25 cellular contexts compared by ENCODE assay signal in the genomic region with DNA sequence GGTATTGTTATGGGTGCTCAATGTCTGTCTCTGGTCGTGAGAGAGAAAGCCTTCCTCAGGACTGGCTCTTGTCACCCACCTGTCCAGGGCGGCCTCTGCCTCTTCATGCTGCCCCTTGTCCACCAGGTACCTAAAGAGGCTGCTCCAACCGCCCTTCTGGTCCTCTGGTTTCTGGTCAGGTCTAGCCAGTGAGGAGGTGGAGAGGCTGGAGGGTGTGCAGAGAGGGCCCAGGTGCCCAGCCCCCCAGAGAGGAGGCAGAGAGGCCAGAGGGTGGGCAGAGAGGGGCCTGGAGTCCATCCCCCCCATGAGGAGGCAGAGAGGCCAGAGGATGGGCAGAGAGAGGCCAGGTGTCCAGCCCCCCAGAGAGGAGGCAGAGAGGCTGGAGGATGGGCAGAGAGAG.
"Had no signal": no experiment of that assay in that cellular context is flagged by ENCODE, and none has a peak within 500 bp of the region (broad histone marks: within the 10 kb centered on the region; RNA-seq: fewer than 3 reads in every experiment).

No MANE protein-coding gene starts in this region.

- DNase-seq: naive B cell; naive thymus-derived CD8-positive, alpha-beta T cell; nephron progenitor cell; occipital lobe; right cardiac atrium; right lobe of liver; sigmoid colon; small intestine; stimulated activated CD4-positive, alpha-beta T cell treated with anti-CD3 and anti-CD28 coated beads, Interleukin-15, amount 100 ng/mL, for 24 hours; stimulated activated CD4-positive, alpha-beta T cell treated with anti-CD3 and anti-CD28 coated beads, Interleukin-2, amount 100 ng/mL, for 24 hours; stimulated activated CD4-positive, alpha-beta T cell treated with anti-CD3 and anti-CD28 coated beads, Interleukin-2, amount 100 ng/mL, for 48 hours; stimulated activated CD4-positive, alpha-beta T cell treated with anti-CD3 and anti-CD28 coated beads, Interleukin-4, amount 100 ng/mL, for 24 hours; stimulated activated naive B cell treated with anti-CD40 and anti-IgM and Interleukin-4, amounts not matched to agents 10 μg/mL and 1 μg/mL and 100 μg/mL, for 72 hours; stimulated activated naive CD4-positive, alpha-beta T cell treated with Interleukin-2 at 50 U/mL for 16 hours; stomach; thyroid gland; trophoblast cell had no signal

- H3K27me3 ChIP-seq: thyroid gland, tibial nerve, vagina had no signal

- H3K4me3 Mint-ChIP-seq: naive B cell; naive thymus-derived CD8-positive, alpha-beta T cell; natural killer cell treated with Interleukin-12 subunit alpha and Interleukin-12 subunit beta and Interleukin-15 and Interleukin-18, amount 100 ng/mL, for 72 hours; nephron progenitor cell; neural crest cell; stimulated activated effector memory CD8-positive, alpha-beta T cell treated with anti-CD3 and anti-CD28 coated beads, Interleukin-12 subunit alpha, Interleukin-12 subunit beta, amount 100 ng/mL, for 72 hours; stimulated activated naive B cell treated with anti-CD40 and anti-IgM and Interleukin-4, amounts not matched to agents 10 μg/mL and 1 μg/mL and 100 μg/mL, for 72 hours had no signal

- H3K9me3 ChIP-seq: pancreas, prostate gland, right lobe of liver, sigmoid colon, stomach, thoracic aorta, thyroid gland, tibial nerve, vagina had no signal

- H3K36me3 ChIP-seq: pancreas, prostate gland, right lobe of liver, sigmoid colon, stomach, thoracic aorta, thyroid gland, tibial nerve, vagina had no signal

- H3K9me3 Mint-ChIP-seq: naive B cell; naive thymus-derived CD8-positive, alpha-beta T cell; natural killer cell treated with Interleukin-12 subunit alpha and Interleukin-12 subunit beta and Interleukin-15 and Interleukin-18, amount 100 ng/mL, for 72 hours; nephron progenitor cell; neural crest cell; stimulated activated effector memory CD8-positive, alpha-beta T cell treated with anti-CD3 and anti-CD28 coated beads, Interleukin-12 subunit alpha, Interleukin-12 subunit beta, amount 100 ng/mL, for 72 hours; stimulated activated naive B cell treated with anti-CD40 and anti-IgM and Interleukin-4, amounts not matched to agents 10 μg/mL and 1 μg/mL and 100 μg/mL, for 72 hours had no signal

- H3K27ac ChIP-seq: pancreas, prostate gland, right lobe of liver, sigmoid colon, stomach, thoracic aorta, thyroid gland, tibial nerve, vagina had no signal

- H3K27ac Mint-ChIP-seq: naive B cell; naive thymus-derived CD8-positive, alpha-beta T cell; natural killer cell treated with Interleukin-12 subunit alpha and Interleukin-12 subunit beta and Interleukin-15 and Interleukin-18, amount 100 ng/mL, for 72 hours; nephron progenitor cell; stimulated activated effector memory CD8-positive, alpha-beta T cell treated with anti-CD3 and anti-CD28 coated beads, Interleukin-12 subunit alpha, Interleukin-12 subunit beta, amount 100 ng/mL, for 72 hours; stimulated activated naive B cell treated with anti-CD40 and anti-IgM and Interleukin-4, amounts not matched to agents 10 μg/mL and 1 μg/mL and 100 μg/mL, for 72 hours had no signal

- H3K36me3 Mint-ChIP-seq: naive B cell; naive thymus-derived CD8-positive, alpha-beta T cell; natural killer cell treated with Interleukin-12 subunit alpha and Interleukin-12 subunit beta and Interleukin-15 and Interleukin-18, amount 100 ng/mL, for 72 hours; stimulated activated effector memory CD8-positive, alpha-beta T cell treated with anti-CD3 and anti-CD28 coated beads, Interleukin-12 subunit alpha, Interleukin-12 subunit beta, amount 100 ng/mL, for 72 hours; stimulated activated naive B cell treated with anti-CD40 and anti-IgM and Interleukin-4, amounts not matched to agents 10 μg/mL and 1 μg/mL and 100 μg/mL, for 72 hours had no signal

- ATAC-seq: naive thymus-derived CD8-positive, alpha-beta T cell; pancreas; right cardiac atrium; stimulated activated naive B cell treated with anti-CD40 and anti-IgM and Interleukin-4, amounts not matched to agents 10 μg/mL and 1 μg/mL and 100 μg/mL, for 72 hours had no signal

- H3K4me3 ChIP-seq: pancreas, prostate gland, right lobe of liver, sigmoid colon, stomach, thoracic aorta, thyroid gland, tibial nerve, vagina had no signal

- H3K4me1 Mint-ChIP-seq: naive B cell; naive thymus-derived CD8-positive, alpha-beta T cell; nephron progenitor cell; stimulated activated effector memory CD8-positive, alpha-beta T cell treated with anti-CD3 and anti-CD28 coated beads, Interleukin-12 subunit alpha, Interleukin-12 subunit beta, amount 100 ng/mL, for 72 hours; stimulated activated naive B cell treated with anti-CD40 and anti-IgM and Interleukin-4, amounts not matched to agents 10 μg/mL and 1 μg/mL and 100 μg/mL, for 72 hours had no signal

- H3K27me3 Mint-ChIP-seq: natural killer cell treated with Interleukin-12 subunit alpha and Interleukin-12 subunit beta and Interleukin-15 and Interleukin-18, amount 100 ng/mL, for 72 hours had no signal

- H3K4me1 ChIP-seq: pancreas, prostate gland, right lobe of liver, sigmoid colon, stomach, thyroid gland, tibial nerve, vagina had no signal
